Comparison of ENCODE assay signal across 8 cellular contexts in genomic region chr1:43531453-43531905, GRCh38. TPM values are rescaled to one million over a fixed set of nuclear protein-coding genes. Genes with fewer than 3 reads are reported as not detected.
DNase-seq lines count a peak whose midpoint lies in the region; ATAC-seq and TF ChIP-seq lines count a peak whose summit lies in the region.

No MANE protein-coding gene starts in this region.

- TF ChIP-seq CTCF in GM10248 (IDR thresholded peaks at IDR 0.05; ENCODE audit: control extremely low read depth, extremely low read depth, low read depth, missing control alignments) = no peak

- no peak for ATAC-seq in GM19324 (IDR thresholded peaks at IDR 0.05; ENCODE audit: low FRiP score, unreplicated experiment)

- peaks cover 26% of the 10 kb centered on the region for H3K27me3 ChIP-seq in effector memory CD4-positive, alpha-beta T cell (replicated peaks; ENCODE audit: control insufficient read depth, insufficient read depth, low read length, poor library complexity, severe bottlenecking)
- H3K27me3 ChIP-seq in mucosa of stomach (ENCODE audit: control insufficient read depth, insufficient read depth, low read length) = no peaks in the 10 kb centered on the region

- H3K9me3 ChIP-seq in effector memory CD4-positive, alpha-beta T cell (ENCODE audit: control insufficient read depth, low read length) = no peaks in the 10 kb centered on the region
- no peaks in the 10 kb centered on the region for H3K9me3 ChIP-seq in mucosa of stomach (ENCODE audit: control insufficient read depth, low read length)

- POLR2A ChIA-PET in GM10248 (lab: Yijun Ruan, JAX) = no interaction called here

- H3K36me3 ChIP-seq in effector memory CD4-positive, alpha-beta T cell (ENCODE audit: control insufficient read depth, insufficient read depth, low read length) = no peaks in the 10 kb centered on the region
- H3K36me3 ChIP-seq in mucosa of stomach (ENCODE audit: control insufficient read depth, insufficient read depth, low read length) = no peaks in the 10 kb centered on the region

- H3K4me3 ChIP-seq in effector memory CD4-positive, alpha-beta T cell (ENCODE audit: insufficient read depth, low read depth, low read length, poor library complexity, severe bottlenecking) = peak overlapping the region; percentile 33
- H3K4me3 ChIP-seq in mucosa of stomach (ENCODE audit: low read length) = peak overlapping the region; percentile 73

- no peak overlapping the region for H3K27ac ChIP-seq in effector memory CD4-positive, alpha-beta T cell (ENCODE audit: insufficient read depth, low read length, poor library complexity, severe bottlenecking)

- peak; percentile 75 for DNase-seq in NCI-H2227 (lab: John Stamatoyannopoulos, UW; ENCODE audit: unreplicated experiment)
- DNase-seq in NCI-H2227 treated with DMSO at 0.1 percent for 48 hours (lab: John Stamatoyannopoulos, UW) = no peak
- DNase-seq in effector memory CD4-positive, alpha-beta T cell = no peak
- DNase-seq in GM10248 (ENCODE audit: extremely low spot score) = no peak
- no peak for DNase-seq in HK-2 (ENCODE audit: unreplicated experiment)

- H3K4me1 ChIP-seq in effector memory CD4-positive, alpha-beta T cell (ENCODE audit: control insufficient read depth, insufficient read depth, low read length, poor library complexity, severe bottlenecking) = peaks cover 11% of the 10 kb centered on the region
- H3K4me1 ChIP-seq in mucosa of stomach (ENCODE audit: control insufficient read depth, insufficient read depth, low read length) = peaks cover 47% of the 10 kb centered on the region

- H3K9ac ChIP-seq in mucosa of stomach (ENCODE audit: low read length) = peak overlapping the region; percentile 76

- CTCF ChIA-PET in GM10248 (lab: Yijun Ruan, JAX) = interaction anchor here (3.2 to 3.6 kb wide), 2 partner anchors 404 to 516 kb away, joined by 25 to 44 read pairs; partner anchors contain the start of gene ARTN

TF ChIP-seq in PFSK-1, 5 proteins besides CTCF, POLR2A, EP300 and RAD21:
- peak; percentile 25 for TF ChIP-seq FOXP2 (optimal IDR thresholded peaks at IDR 0.05; ENCODE audit: borderline replicate concordance, extremely low read depth, extremely low read length, insufficient read depth)
- no peak for TF ChIP-seq SIN3A (IDR thresholded peaks at IDR 0.05; ENCODE audit: borderline replicate concordance, insufficient read depth, low read length)
TF ChIP-seq in PFSK-1: peak in this region for 1.

RNA-seq across cellular contexts. Expression of gene PTPRF, which starts 0.8 kb away (rescaled TPM):
- 81.5 TPM for polyA plus RNA-seq in PFSK-1 (2012; ENCODE audit: insufficient read length, low read depth)
